ENCODE assay signal across 19 cellular contexts in genomic region chr10:30396282-30396681, GRCh38.
"Had no signal": no experiment of that assay in that cellular context is flagged by ENCODE, and none has a peak within 500 bp of the region (broad histone marks: within the 10 kb centered on the region; RNA-seq: fewer than 3 reads in every experiment).

No MANE protein-coding gene starts in this region.

- H3K4me3 ChIP-seq: breast epithelium, coronary artery, left lung, smooth muscle cell, stomach, testis had no signal

- DNase-seq: activated CD4-positive, CD25-positive, alpha-beta regulatory T cell treated with anti-CD3 and anti-CD28 coated beads, Interleukin-2, amount 50 U/mL, for 72 hours; activated CD8-positive, alpha-beta memory T cell treated with anti-CD3 and anti-CD28 coated beads for 24 hours; activated CD8-positive, alpha-beta memory T cell treated with anti-CD3 and anti-CD28 coated beads, Interleukin-2, amount 50 U/mL, for 48 hours; activated effector memory CD4-positive, alpha-beta T cell treated with anti-CD3 and anti-CD28 coated beads, Interleukin-2, amount 50 U/mL, for 16 hours; activated naive CD4-positive, alpha-beta T cell treated with anti-CD3 and anti-CD28 coated beads, Interleukin-2, amount 50 U/mL, for 16 hours; activated T-cell treated with anti-CD3 and anti-CD28 coated beads, Interleukin-2, amount 50 U/mL, for 72 hours; head of caudate nucleus; kidney; left lung; midbrain; nucleus accumbens; stimulated activated CD4-positive, alpha-beta T cell treated with anti-CD3 and anti-CD28 coated beads, Interleukin-4, amount 100 ng/mL, for 1 hour; stomach; testis had no signal

- H3K4me1 ChIP-seq: breast epithelium, testis had no signal

- H3K9me3 ChIP-seq: breast epithelium, left lung, stomach, testis had no signal

- H3K4me2 ChIP-seq: smooth muscle cell had no signal

- ATAC-seq: activated T-cell treated with anti-CD3 and anti-CD28 coated beads, Interleukin-2, amount 50 U/mL, for 72 hours; left lung; sciatic nerve had no signal

- H3K27me3 ChIP-seq: breast epithelium, left lung, testis had no signal

- H3K36me3 ChIP-seq: breast epithelium, left lung, stomach had no signal

- H3K27ac ChIP-seq: breast epithelium, coronary artery, left lung, stomach, testis, VCaP had no signal
